In genomic region chr2:120342451-120342850, GRCh38 we compare ENCODE assay signal across 17 cellular contexts. TPM values are rescaled to one million over a fixed set of nuclear protein-coding genes. Genes with fewer than 3 reads are reported as not detected.
"Had no signal": no experiment of that assay in that cellular context is flagged by ENCODE, and none has a peak within 500 bp of the region (broad histone marks: within the 10 kb centered on the region; RNA-seq: fewer than 3 reads in every experiment).

No MANE protein-coding gene starts in this region.

- H3K36me3 ChIP-seq: left ventricle myocardium inferior, tibial artery had no signal

- H3K9me3 Mint-ChIP-seq: activated B cell treated with CpG ODN at 0.5 μM for 24 hours; activated CD4-positive, alpha-beta T cell treated with anti-CD3 and anti-CD28 coated beads, Interleukin-2, amount 10 ng/mL, durations not matched to agents 24 days and 14 days; activated naive CD8-positive, alpha-beta T cell treated with anti-CD3 and anti-CD28 coated beads, Interleukin-2, amount 10 ng/mL, durations not matched to agents 7 days and 5 days; activated T-cell treated with anti-CD3 and anti-CD28 coated beads, Interleukin-2, amount 50 U/mL, for 72 hours; dendritic cell treated with granulocyte-macrophage colony-stimulating factor and Interleukin-4, amounts not matched to agents 40 ng/mL and 50 ng/mL, for 4 days; stimulated activated naive B cell treated with anti-CD40 and anti-IgM and Interleukin-4, amounts not matched to agents 10 μg/mL and 1 μg/mL and 100 μg/mL, for 72 hours had no signal

- H3K4me3 Mint-ChIP-seq: activated naive CD8-positive, alpha-beta T cell treated with anti-CD3 and anti-CD28 coated beads, Interleukin-2, amount 10 ng/mL, durations not matched to agents 7 days and 5 days; dendritic cell treated with granulocyte-macrophage colony-stimulating factor and Interleukin-4, amounts not matched to agents 40 ng/mL and 50 ng/mL, for 4 days had no signal

- H3K36me3 Mint-ChIP-seq: activated naive CD8-positive, alpha-beta T cell treated with anti-CD3 and anti-CD28 coated beads, Interleukin-2, amount 10 ng/mL, durations not matched to agents 7 days and 5 days; stimulated activated naive B cell treated with anti-CD40 and anti-IgM and Interleukin-4, amounts not matched to agents 10 μg/mL and 1 μg/mL and 100 μg/mL, for 72 hours had no signal

- H3K9me3 ChIP-seq: left ventricle myocardium inferior, tibial artery had no signal

- H3K27ac ChIP-seq: left ventricle myocardium inferior, parathyroid adenoma, tibial artery had no signal

- H3K27ac Mint-ChIP-seq: activated B cell treated with CpG ODN at 0.5 μM for 24 hours; activated CD4-positive, alpha-beta T cell treated with anti-CD3 and anti-CD28 coated beads, Interleukin-2, amount 10 ng/mL, durations not matched to agents 24 days and 14 days; activated T-cell treated with anti-CD3 and anti-CD28 coated beads, Interleukin-2, amount 50 U/mL, for 72 hours; dendritic cell treated with granulocyte-macrophage colony-stimulating factor and Interleukin-4, amounts not matched to agents 40 ng/mL and 50 ng/mL, for 4 days had no signal

- DNase-seq: activated B cell treated with CpG ODN at 0.5 μM for 24 hours; activated CD4-positive, alpha-beta T cell treated with anti-CD3 and anti-CD28 coated beads, Interleukin-2, amount 10 ng/mL, durations not matched to agents 24 days and 14 days; activated CD8-positive, alpha-beta memory T cell treated with anti-CD3 and anti-CD28 coated beads, Interleukin-2, amount 50 U/mL, for 48 hours; activated gamma-delta T cell treated with Interleukin-2 at 50 U/mL for 16 hours; activated T-cell treated with anti-CD3 and anti-CD28 coated beads, Interleukin-2, amount 50 U/mL, for 72 hours; effector memory CD4-positive, alpha-beta T cell; foreskin fibroblast; left ventricle myocardium inferior; mesenchymal stem cell; stimulated activated CD4-positive, alpha-beta T cell treated with anti-CD3 and anti-CD28 coated beads, Interleukin-12 subunit alpha, Interleukin-12 subunit beta, amount 100 ng/mL, for 4 hours; stimulated activated CD4-positive, alpha-beta T cell treated with anti-CD3 and anti-CD28 coated beads, Interleukin-2, amount 100 ng/mL, for 24 hours; stimulated activated naive B cell treated with anti-CD40 and anti-IgM and Interleukin-4, amounts not matched to agents 10 μg/mL and 1 μg/mL and 100 μg/mL, for 72 hours; tibial artery had no signal

RNA-seq across cellular contexts. Expression of gene INHBB, which starts 3.5 kb away (rescaled TPM):
- total RNA-seq: activated B cell treated with CpG ODN at 0.5 μM for 24 hours; activated CD4-positive, alpha-beta T cell treated with anti-CD3 and anti-CD28 coated beads, Interleukin-2, amount 10 ng/mL, durations not matched to agents 24 days and 14 days; activated naive CD8-positive, alpha-beta T cell treated with anti-CD3 and anti-CD28 coated beads, Interleukin-2, amount 10 ng/mL, durations not matched to agents 7 days and 5 days; activated T-cell treated with anti-CD3 and anti-CD28 coated beads, Interleukin-2, amount 50 U/mL, for 72 hours; T-helper 1 cell treated with Interleukin-12 subunit alpha and Interleukin-12 subunit beta and Interleukin-4 antibody, amounts not matched to agents 30 ng/mL and 1 ng/mL, for 36 hours had no signal
